Comparison of ENCODE assay signal across 8 cellular contexts in genomic region chr3:16264174-16264707, GRCh38. TPM values are rescaled to one million over a fixed set of nuclear protein-coding genes. Genes with fewer than 3 reads are reported as not detected.
DNase-seq lines count a peak whose midpoint lies in the region; ATAC-seq and TF ChIP-seq lines count a peak whose summit lies in the region.

No MANE protein-coding gene starts in this region.

- H3K27ac ChIP-seq in PC-3 (ENCODE audit: low read length), result peak overlapping the region; percentile 32

- peaks cover 26% of the 10 kb centered on the region for H3K4me1 ChIP-seq in PC-3 (ENCODE audit: insufficient read depth, low read length)

- peaks cover 74% of the 10 kb centered on the region for H3K79me2 ChIP-seq in PC-3 (ENCODE audit: low read length)

- H3K4me3 ChIP-seq in PC-3 (ENCODE audit: low read length), result peak overlapping the region; percentile 80
- H3K4me3 ChIP-seq in epithelial cell of esophagus (ENCODE audit: low read length), result peak overlapping the region; percentile 93

- peak overlapping the region; percentile 96 for H3K4me3 Mint-ChIP-seq in progenitor cell of endocrine pancreas (ENCODE audit: low read depth)

- H3K9me2 ChIP-seq in PC-3 (replicated peaks; ENCODE audit: low read length), result no peaks in the 10 kb centered on the region

- intact Hi-C loops in PC-3 (cut with micrococcal nuclease), result loop anchor here (10.0 kb wide), 1 partner anchor 771 kb away; no protein-coding TSS in a partner anchor

- peak overlapping the region; percentile 81 for H2AFZ ChIP-seq in PC-3 (ENCODE audit: low read length)

- BruUV-seq in PC-3 (replicated peaks; lab: Mats Ljungman, UMichigan), result TSS peak; percentile 81

- H3K9me3 Mint-ChIP-seq in progenitor cell of endocrine pancreas (ENCODE audit: low read depth), result no peaks in the 10 kb centered on the region

- no peaks in the 10 kb centered on the region for H3F3A ChIP-seq in PC-3 (ENCODE audit: low read length, unreplicated experiment)

- H3K36me3 ChIP-seq in PC-3 (ENCODE audit: low read depth, low read length), result peaks cover 13% of the 10 kb centered on the region

- no peak for ATAC-seq in PC-3
- no peak for ATAC-seq in GM21390 (IDR thresholded peaks at IDR 0.05; ENCODE audit: unreplicated experiment)

- no peaks in the 10 kb centered on the region for H3K27me3 ChIP-seq in PC-3 (ENCODE audit: low read length)

- peaks cover 6% of the 10 kb centered on the region; the same call in 1 of the 2 replicates for H4K20me1 ChIP-seq in PC-3 (ENCODE audit: low read length)

- H3K4me2 ChIP-seq in PC-3 (ENCODE audit: low read length), result peak overlapping the region; percentile 95

- H3K9me3 ChIP-seq in PC-3 (ENCODE audit: low read length), result no peaks in the 10 kb centered on the region

- no peaks in the 10 kb centered on the region for H3K27me3 Mint-ChIP-seq in progenitor cell of endocrine pancreas

- TF ChIP-seq CTCF in PC-3 (conservative IDR thresholded peaks at IDR 0.05; ENCODE audit: low read depth, low read length), result no peak
- TF ChIP-seq CTCF in epithelial cell of esophagus (IDR thresholded peaks at IDR 0.05; ENCODE audit: insufficient read depth, low read depth, low read length, missing control alignments), result no peak
- TF ChIP-seq CTCF in progenitor cell of endocrine pancreas (IDR thresholded peaks at IDR 0.05; ENCODE audit: unreplicated experiment), result no peak

- peak overlapping the region; percentile 95 for H3K27ac Mint-ChIP-seq in progenitor cell of endocrine pancreas

- CTCF ChIA-PET in PC-3 (lab: Charles Lee), result interaction anchor here (0.5 kb wide), 1 partner anchor 123 kb away, joined by 5 read pairs; no protein-coding TSS in a partner anchor

- POLR2A ChIA-PET in PC-3 (lab: Charles Lee; ENCODE audit: unreplicated experiment), result interaction anchor here (0.5 kb wide), 2 partner anchors 38 to 59 kb away, joined by 3 read pairs; no protein-coding TSS in a partner anchor

- peaks cover 24% of the 10 kb centered on the region for H3K4me1 Mint-ChIP-seq in progenitor cell of endocrine pancreas (ENCODE audit: low read depth)

- no peaks in the 10 kb centered on the region for H3K36me3 Mint-ChIP-seq in progenitor cell of endocrine pancreas (ENCODE audit: insufficient read depth)

- DNase-seq in stimulated activated CD4-positive, alpha-beta T cell treated with anti-CD3 and anti-CD28 coated beads, Interleukin-2, amount 100 ng/mL, for 4 hours (ENCODE audit: low read depth), result peak; percentile 10
- no peak for DNase-seq in stimulated activated CD4-positive, alpha-beta T cell treated with anti-CD3 and anti-CD28 coated beads, Interleukin-2, amount 100 ng/mL, for 24 hours
- DNase-seq in PC-3 (no peak), epithelial cell of esophagus (ENCODE audit: low read depth) (peak; percentile 6), progenitor cell of endocrine pancreas (ENCODE audit: low spot score, unreplicated experiment) (no peak), NCI-H1417 treated with DMSO at 0.1 percent for 48 hours (lab: John Stamatoyannopoulos, UW) (no peak), mesenteric fat pad (ENCODE audit: low spot score) (no peak)

- peak overlapping the region; percentile 88 for H3K9ac ChIP-seq in PC-3 (ENCODE audit: low read length)

RNA-seq across cellular contexts. Expression of gene DPH3, which starts 0.5 kb away (rescaled TPM):
- total RNA-seq in PC-3 (2014; rRNA removed) (8.1 and 10.2 TPM in 2 replicates), progenitor cell of endocrine pancreas (25.1 and 27.8 TPM in 2 replicates), mesenteric fat pad (40.3 TPM)

RNA-seq across cellular contexts. Expression of gene OXNAD1, which starts 0.8 kb away (rescaled TPM):
- total RNA-seq in PC-3 (2014; rRNA removed) (17.6 and 20.5 TPM in 2 replicates), progenitor cell of endocrine pancreas (17.6 and 18.5 TPM in 2 replicates), mesenteric fat pad (14.3 TPM)

Comparison
In these comparisons a context has a peak if more than half of its experiments do, and no peak if none do; other contexts are left out.
1. DNase-seq: peak in stimulated activated CD4-positive, alpha-beta T cell treated with anti-CD3 and anti-CD28 coated beads, Interleukin-2, amount 100 ng/mL, for 4 hours (single experiment) and epithelial cell of esophagus (single experiment); none in stimulated activated CD4-positive, alpha-beta T cell treated with anti-CD3 and anti-CD28 coated beads, Interleukin-2, amount 100 ng/mL, for 24 hours (0 of 2), PC-3 (single experiment), progenitor cell of endocrine pancreas (single experiment), NCI-H1417 treated with DMSO at 0.1 percent for 48 hours (single experiment) and mesenteric fat pad (single experiment).